16 cellular contexts compared by ENCODE assay signal in the genomic region with DNA sequence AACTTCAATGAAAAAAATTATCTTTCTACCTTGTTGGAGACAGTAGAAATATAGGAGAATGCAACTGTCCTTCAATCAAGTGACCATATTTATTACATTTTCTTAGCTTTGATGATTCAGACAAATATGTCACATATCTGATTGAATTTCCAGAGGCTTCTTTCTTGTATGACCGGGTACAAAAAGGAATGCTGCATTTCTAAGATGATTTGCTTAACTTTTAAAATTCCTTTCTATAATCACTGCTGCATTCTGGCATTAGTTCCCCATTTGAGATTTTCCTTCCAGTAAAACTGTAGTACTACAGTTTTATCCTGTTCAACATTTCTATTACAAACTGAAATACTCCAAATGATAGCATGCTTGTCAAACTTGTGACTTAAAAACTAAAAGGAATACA. TPM values are rescaled to one million over a fixed set of nuclear protein-coding genes. Genes with fewer than 3 reads are reported as not detected.
DNase-seq lines count a peak whose midpoint lies in the region; ATAC-seq and TF ChIP-seq lines count a peak whose summit lies in the region.
"Had no signal": no experiment of that assay in that cellular context is flagged by ENCODE, and none has a peak within 500 bp of the region (broad histone marks: within the 10 kb centered on the region; RNA-seq: fewer than 3 reads in every experiment).

No MANE protein-coding gene starts in this region.

- no peaks in the 10 kb centered on the region for H4K20me1 ChIP-seq in GM23248 (ENCODE audit: insufficient read depth)

- H3K9me3 ChIP-seq in GM23248 (ENCODE audit: low read depth), result no peaks in the 10 kb centered on the region
- no peaks in the 10 kb centered on the region for H3K9me3 ChIP-seq in lower lobe of right lung
- H3K9me3 ChIP-seq: BE2C had no signal

- no peak overlapping the region for H3K27ac ChIP-seq in GM23248
- H3K27ac ChIP-seq in lower lobe of right lung, result no peak overlapping the region
- H3K27ac ChIP-seq: C4-2B had no signal

- H3K36me3 ChIP-seq in GM23248 (ENCODE audit: low read depth) (no peaks in the 10 kb centered on the region), lower lobe of right lung (peaks cover 14% of the 10 kb centered on the region)
- H3K36me3 ChIP-seq: BE2C had no signal

- H3K79me2 ChIP-seq in GM23248 (ENCODE audit: insufficient read depth), result peaks cover 56% of the 10 kb centered on the region

- WGBS in GM23248 (ENCODE audit: low coverage in 1 of 2, low lambda C conversion rate in 2 of 2, missing lambda C conversion rate in 2 of 2), 2 experiments, result 48 to 54% methylated on average over 1 of the region's 1 CpG

- H3K9ac ChIP-seq in GM23248, result no peak overlapping the region

- intact Hi-C loops in lower lobe of right lung (cut with DNase I), result no loop called here

- H3K4me3 ChIP-seq in AG10803 (ENCODE audit: low read length) (no peak overlapping the region), GM23248 (no peak overlapping the region), lower lobe of right lung (no peak overlapping the region)
- H3K4me3 ChIP-seq: GM23338 had no signal

- no peaks in the 10 kb centered on the region for H3F3A ChIP-seq in GM23248 (ENCODE audit: insufficient read depth)

- in situ Hi-C loops in GM23248 (cut with MboI), result no loop called here

- TF ChIP-seq CTCF in AG10803 (conservative IDR thresholded peaks at IDR 0.05; ENCODE audit: low read length), result no peak
- no peak for TF ChIP-seq CTCF in lower lobe of right lung (IDR thresholded peaks at IDR 0.05)

- no peak for ATAC-seq in lower lobe of right lung
- ATAC-seq: GM23338 had no signal

- H3K9me2 ChIP-seq in GM23248 (ENCODE audit: insufficient read depth), result no peaks in the 10 kb centered on the region

- H3K4me1 ChIP-seq in GM23248 (ENCODE audit: insufficient read depth), result 0 out of 2 replicates have a peak, but pooled peaks cover 5% of the 10 kb centered on the region
- peaks cover 3% of the 10 kb centered on the region for H3K4me1 ChIP-seq in lower lobe of right lung
- H3K4me1 ChIP-seq: BE2C had no signal

- no peaks in the 10 kb centered on the region for H3K27me3 ChIP-seq in GM23248 (replicated peaks; ENCODE audit: insufficient read depth)
- H3K27me3 ChIP-seq in lower lobe of right lung (ENCODE audit: low read depth), result no peaks in the 10 kb centered on the region
- H3K27me3 ChIP-seq: BE2C had no signal

- no peak overlapping the region for H2AFZ ChIP-seq in GM23248
- H2AFZ ChIP-seq: GM23338 had no signal

- H3K4me2 ChIP-seq in GM23248 (ENCODE audit: unreplicated experiment), result no peak overlapping the region
- H3K4me2 ChIP-seq: GM23338 had no signal

- DNase-seq in AG10803 (ENCODE audit: low read depth) (peak; percentile 11), GM23248 (peak; percentile 12), amniotic epithelial cell (ENCODE audit: low read depth) (peak; percentile 5), iris pigment epithelial cell (ENCODE audit: low read depth) (peak; percentile 42), NCI-H2029 (lab: John Stamatoyannopoulos, UW) (no peak), iPS-NIHi7 (ENCODE audit: extremely low spot score) (no peak), DMS53 treated with DMSO at 0.1 percent for 48 hours (lab: John Stamatoyannopoulos, UW; ENCODE audit: unreplicated experiment) (no peak), lower lobe of right lung (no peak)
- DNase-seq: ACHN; BE2C; CD4-positive, alpha-beta memory T cell; DMS79 treated with DMSO at 0.1 percent for 48 hours; GF-D8; H9 had no signal

RNA-seq across cellular contexts. Expression of a gene that starts 5.2 kb away (rescaled TPM):
- total RNA-seq in GM23248 (2014; rRNA removed; shearing (Covaris generic)), result 20.9 and 21.8 TPM in 2 replicates
- polyA plus RNA-seq in GM23248 (2016; fragmentation: Nextera tagmentation; extraction: Ambion mirVana), result 13.7 and 14.2 TPM in 2 replicates
- 20.9 TPM for total RNA-seq in lower lobe of right lung

RNA-seq across cellular contexts. Expression of a gene that starts 5.4 kb away (rescaled TPM):
- 3.4 and 3.5 TPM in 2 replicates for total RNA-seq in GM23248 (2014; rRNA removed; shearing (Covaris generic))
- polyA plus RNA-seq in GM23248 (2016; fragmentation: Nextera tagmentation; extraction: Ambion mirVana), result 3.5 and 4.1 TPM in 2 replicates
- 12.6 TPM for total RNA-seq in lower lobe of right lung

Comparison
In these comparisons a context has a peak if more than half of its experiments do, and no peak if none do; other contexts are left out.
1. DNase-seq: peak in AG10803 (single experiment), GM23248 (single experiment), amniotic epithelial cell (single experiment) and iris pigment epithelial cell (single experiment); none in NCI-H2029 (single experiment), iPS-NIHi7 (single experiment), DMS53 treated with DMSO at 0.1 percent for 48 hours (single experiment) and lower lobe of right lung (single experiment).